11 cellular contexts compared by ENCODE assay signal in genomic region chr3:58058654-58059263, GRCh38. TPM values are rescaled to one million over a fixed set of nuclear protein-coding genes. Genes with fewer than 3 reads are reported as not detected.
DNase-seq lines count a peak whose midpoint lies in the region; ATAC-seq, FAIRE-seq and TF ChIP-seq lines count a peak whose summit lies in the region.
"Had no signal": no experiment of that assay in that cellular context is flagged by ENCODE, and none has a peak within 500 bp of the region (broad histone marks: within the 10 kb centered on the region; RNA-seq: fewer than 3 reads in every experiment).

No MANE protein-coding gene starts in this region.

- DNase-seq in GM04503 (ENCODE audit: low read depth) (peak; percentile 87), SK-N-SH (no peak), smooth muscle cell (lab: John Stamatoyannopoulos, UW; ENCODE audit: unreplicated experiment) (no peak), UCSD-AML1 (lab: John Stamatoyannopoulos, UW; ENCODE audit: unreplicated experiment) (no peak), GM12891 (ENCODE audit: insufficient read length, low spot score) (no peak), mesendoderm (no peak)
- DNase-seq: activated T-cell treated with anti-CD3 and anti-CD28 coated beads, Interleukin-2, amount 50 U/mL, for 48 hours; DMS53; NCI-H2227 treated with DMSO at 0.1 percent for 48 hours had no signal

- peak overlapping the region; percentile 65 for H3K4me2 ChIP-seq in SK-N-SH
- peak overlapping the region; percentile 70 for H3K4me2 ChIP-seq in smooth muscle cell
- H3K4me2 ChIP-seq in mesendoderm (ENCODE audit: low read length): no peak overlapping the region

- H4K8ac ChIP-seq in mesendoderm (ENCODE audit: low read depth, low read length): no peak overlapping the region

- H3K4ac ChIP-seq in mesendoderm (ENCODE audit: low read depth, low read length): no peak overlapping the region

- H4K5ac ChIP-seq in mesendoderm (ENCODE audit: low read length): no peak overlapping the region

- H3K36me3 ChIP-seq in SK-N-SH (replicated peaks in 1 of 2; ENCODE audit: control insufficient read depth in 1 of 2, insufficient read depth in 2 of 2, low read length in 1 of 2) (peaks cover 0 to 5% of the 10 kb centered on the region in 2 experiments), gastroesophageal sphincter (peaks cover 0 to 6% of the 10 kb centered on the region in 2 donors), smooth muscle cell (ENCODE audit: low read depth) (no peaks in the 10 kb centered on the region), mesendoderm (ENCODE audit: control insufficient read depth, insufficient read depth, low read length) (no peaks in the 10 kb centered on the region)

- no peak overlapping the region for H2AK5ac ChIP-seq in mesendoderm (ENCODE audit: low read length)

- FAIRE-seq in GM12891 (lab: Jason Lieb, UNC): no peak

- TF ChIP-seq POLR2A in gastroesophageal sphincter (IDR thresholded peaks at IDR 0.05): no peak
- TF ChIP-seq POLR2A in GM12891 (IDR thresholded peaks at IDR 0.05; ENCODE audit: low read depth, low read length): no peak

- H3K27me3 ChIP-seq in SK-N-SH (ENCODE audit: insufficient read depth) (no peaks in the 10 kb centered on the region), gastroesophageal sphincter (no peaks in the 10 kb centered on the region), smooth muscle cell (ENCODE audit: low read depth) (no peaks in the 10 kb centered on the region), mesendoderm (ENCODE audit: insufficient read depth, low read length, poor library complexity) (no peaks in the 10 kb centered on the region)

- H3K56ac ChIP-seq in mesendoderm (ENCODE audit: low read length): no peak overlapping the region

- peaks cover 99% of the 10 kb centered on the region for H3K79me2 ChIP-seq in SK-N-SH (ENCODE audit: insufficient read depth)
- peaks cover 75% of the 10 kb centered on the region for H3K79me2 ChIP-seq in smooth muscle cell (ENCODE audit: low read depth)
- peaks cover 28% of the 10 kb centered on the region for H3K79me2 ChIP-seq in mesendoderm (ENCODE audit: control insufficient read depth, insufficient read depth, low read length)

- POLR2A ChIA-PET in SK-N-SH (lab: Yijun Ruan, JAX): no interaction called here

- H3K9me3 ChIP-seq in SK-N-SH: no peaks in the 10 kb centered on the region
- H3K9me3 ChIP-seq in gastroesophageal sphincter: no peaks in the 10 kb centered on the region
- no peaks in the 10 kb centered on the region for H3K9me3 ChIP-seq in smooth muscle cell (replicated peaks; ENCODE audit: low read depth)

- WGBS in SK-N-SH (ENCODE audit: low lambda C conversion rate): 80% methylated on average over 4 of the region's 4 CpGs
- WGBS in gastroesophageal sphincter (ENCODE audit: low coverage in 1 of 2), 2 donors: 29 to 38% methylated on average over 4 of the region's 4 CpGs
- WGBS in smooth muscle cell (ENCODE audit: low lambda C conversion rate): 11% methylated on average over 4 of the region's 4 CpGs
- no CpG with 5 or more reads among the region's 4 CpGs for WGBS in mesendoderm (ENCODE audit: extremely low coverage, insufficient coverage, low lambda C conversion rate)

- no peak overlapping the region for H2BK120ac ChIP-seq in mesendoderm (ENCODE audit: low read depth, low read length)

- CTCF ChIA-PET in SK-N-SH (lab: Yijun Ruan, JAX): interaction anchor here (1.0 kb wide), 1 partner anchor 119 kb away, joined by 5 read pairs; no protein-coding TSS in a partner anchor

- no peaks in the 10 kb centered on the region for H3K9me2 ChIP-seq in SK-N-SH

- ATAC-seq in gastroesophageal sphincter (no peak), GM21576 (IDR thresholded peaks at IDR 0.05; ENCODE audit: unreplicated experiment) (no peak)

- peak overlapping the region; percentile 64 to 82; a peak in 3 of 4 replicates for H3K27ac ChIP-seq in SK-N-SH (ENCODE audit: low read depth in 2 of 2, low read length in 1 of 2)
- H3K27ac ChIP-seq in gastroesophageal sphincter: peak overlapping the region; percentile 52 to 86 (median 82)
- peak overlapping the region; percentile 92 for H3K27ac ChIP-seq in smooth muscle cell (ENCODE audit: low read depth)
- no peak overlapping the region for H3K27ac ChIP-seq in mesendoderm (ENCODE audit: low read depth, low read length)

- TF ChIP-seq RAD21 in SK-N-SH (IDR thresholded peaks at IDR 0.05; ENCODE audit: low read length): no peak

- TF ChIP-seq EP300 in SK-N-SH (IDR thresholded peaks at IDR 0.05; ENCODE audit: borderline replicate concordance in 1 of 2, low read depth in 1 of 2, low read length in 1 of 2) (no peak), gastroesophageal sphincter (IDR thresholded peaks at IDR 0.05) (no peak)

- H3K18ac ChIP-seq in mesendoderm (ENCODE audit: low read length): no peak overlapping the region

- H2AFZ ChIP-seq in SK-N-SH (ENCODE audit: low read depth) (no peak overlapping the region), smooth muscle cell (ENCODE audit: low read depth) (no peak overlapping the region)

- no peak overlapping the region for H3K23ac ChIP-seq in mesendoderm (ENCODE audit: low read length)

- TF ChIP-seq CTCF in SK-N-SH (IDR thresholded peaks at IDR 0.05) (no peak), gastroesophageal sphincter (IDR thresholded peaks at IDR 0.05) (no peak), smooth muscle cell (IDR thresholded peaks at IDR 0.05; ENCODE audit: borderline replicate concordance, insufficient read depth, poor library complexity, severe bottlenecking) (no peak)

- H3K79me1 ChIP-seq in mesendoderm (ENCODE audit: low read length): peaks cover 9% of the 10 kb centered on the region

- H4K20me1 ChIP-seq in SK-N-SH (ENCODE audit: insufficient read depth) (peaks cover 5% of the 10 kb centered on the region; the same call in 1 of the 2 replicates), smooth muscle cell (ENCODE audit: low read depth) (peaks cover 38% of the 10 kb centered on the region)

- no peak overlapping the region for H2BK15ac ChIP-seq in mesendoderm (replicated peaks; ENCODE audit: low read depth)

- peaks cover 39% of the 10 kb centered on the region for H3F3A ChIP-seq in SK-N-SH (replicated peaks; ENCODE audit: insufficient read depth)
- H3F3A ChIP-seq in smooth muscle cell (ENCODE audit: low read depth): peaks cover 43% of the 10 kb centered on the region

- H3K4me1 ChIP-seq in SK-N-SH (ENCODE audit: control insufficient read depth in 1 of 2, insufficient read depth in 2 of 2, low read depth in 1 of 2, low read length in 1 of 2) (peaks cover 26 to 42% of the 10 kb centered on the region in 2 experiments), gastroesophageal sphincter (peaks cover 17 to 90% (median 32%) of the 10 kb centered on the region in 3 donors), smooth muscle cell (ENCODE audit: low read depth) (peaks cover 16% of the 10 kb centered on the region), mesendoderm (ENCODE audit: control insufficient read depth, low read depth, low read length) (peaks cover 4% of the 10 kb centered on the region)

- H2BK5ac ChIP-seq in mesendoderm (ENCODE audit: low read length): no peak overlapping the region

- H3K9ac ChIP-seq in SK-N-SH (peak overlapping the region; percentile 58; the same call in 1 of the 2 replicates), smooth muscle cell (ENCODE audit: low read depth) (peak overlapping the region; percentile 53), mesendoderm (ENCODE audit: low read length) (no peak overlapping the region)

- H3K4me3 ChIP-seq in SK-N-SH (ENCODE audit: low read depth in 2 of 2, low read length in 1 of 2) (no peak overlapping the region), gastroesophageal sphincter (no peak overlapping the region), smooth muscle cell (no peak overlapping the region), mesendoderm (ENCODE audit: low read length) (no peak overlapping the region)

TF ChIP-seq in SK-N-SH, 30 proteins besides CTCF, POLR2A, EP300 and RAD21:
- TF ChIP-seq YY1 (IDR thresholded peaks at IDR 0.05; ENCODE audit: low read depth) (no peak), MEF2A (IDR thresholded peaks at IDR 0.05; ENCODE audit: borderline replicate concordance, low read depth) (no peak), ELF1 (IDR thresholded peaks at IDR 0.05) (no peak), TCF12 (IDR thresholded peaks at IDR 0.05) (peak; percentile 25; the same call in 1 of the 2 replicates)
TF ChIP-seq in SK-N-SH: peak in this region for 1.

TF ChIP-seq in GM12891, 5 proteins besides CTCF, POLR2A, EP300 and RAD21:
- TF ChIP-seq TAF1 (IDR thresholded peaks at IDR 0.05; ENCODE audit: low read depth, low read length): no peak
- TF ChIP-seq POLR2AphosphoS5 (IDR thresholded peaks at IDR 0.05; ENCODE audit: low read depth, low read length): no peak
- no peak for TF ChIP-seq SPI1 (IDR thresholded peaks at IDR 0.05; ENCODE audit: low read depth, low read length)
- no peak for TF ChIP-seq POU2F2 (IDR thresholded peaks at IDR 0.05; ENCODE audit: low read depth, low read length)
- no peak for TF ChIP-seq PAX5 (IDR thresholded peaks at IDR 0.05; ENCODE audit: insufficient read depth, low read length, severe bottlenecking)
TF ChIP-seq in GM12891: peak in this region for 0.

RNA-seq across cellular contexts. Expression of gene FLNB, which starts 50.5 kb away (rescaled TPM):
- 115 and 127 TPM in 2 replicates for polyA plus RNA-seq in SK-N-SH (2012; rRNA removed)
- 44.1 and 52.4 TPM in 2 replicates for polyA plus RNA-seq in SK-N-SH (2012; cell fraction: cytosol; rRNA removed)
- 397 and 536 TPM in 2 replicates for polyA plus RNA-seq in SK-N-SH (2012; cell fraction: nucleus; rRNA removed)
- total RNA-seq in gastroesophageal sphincter: 100 to 1,000 TPM in 1 of 4 donors, 10 to 100 TPM in 3; 60.2 to 138 (median 96.2) TPM
- total RNA-seq in smooth muscle cell: 106 and 145 TPM in 2 replicates
- 52.7 and 85.9 TPM in 2 replicates for polyA plus RNA-seq in smooth muscle cell
- polyA plus RNA-seq in GM12891 (2012; ENCODE audit: low read depth, missing spikeins): 23.1 TPM
- 26.8 TPM for polyA plus RNA-seq in mesendoderm (2013, experiment 1 of 2)
- polyA plus RNA-seq in mesendoderm (2013, experiment 2 of 2): 26.5 TPM
